Comparison of ENCODE assay signal across 22 cellular contexts in genomic region chr3:54235998-54236397, GRCh38.
"Had no signal": no experiment of that assay in that cellular context is flagged by ENCODE, and none has a peak within 500 bp of the region (broad histone marks: within the 10 kb centered on the region; RNA-seq: fewer than 3 reads in every experiment).

No MANE protein-coding gene starts in this region.

- DNase-seq: activated CD4-positive, alpha-beta memory T cell treated with anti-CD3 and anti-CD28 coated beads for 36 hours; activated CD4-positive, alpha-beta T cell treated with anti-CD3 and anti-CD28 coated beads, Interleukin-2, amount 10 ng/mL, durations not matched to agents 7 days and 5 days; activated CD4-positive, CD25-positive, alpha-beta regulatory T cell; activated CD8-positive, alpha-beta memory T cell treated with anti-CD3 and anti-CD28 coated beads for 24 hours; activated effector memory CD4-positive, alpha-beta T cell treated with anti-CD3 and anti-CD28 coated beads, Interleukin-2, amount 50 U/mL, for 16 hours; activated naive CD4-positive, alpha-beta T cell treated with Interleukin-2 at 50 U/mL for 16 hours; activated naive CD8-positive, alpha-beta T cell treated with anti-CD3 and anti-CD28 coated beads, Interleukin-2, amount 50 U/mL, for 24 hours; activated T-cell treated with anti-CD3 and anti-CD28 coated beads, Interleukin-2, amount 50 U/mL, for 4 hours; amniotic stem cell; MV-4-11; NCI-H1436; NCI-H1930; NCI-H2107; NCI-H2227 treated with DMSO at 0.1 percent for 48 hours; NCI-H446 treated with DMSO at 0.1 percent for 48 hours; NCI-H774; NK-92 treated with Interleukin-12 subunit alpha and Interleukin-12 subunit beta, amount 100 ng/mL, for 24 hours; OCI-M1; Right ventricle myocardium superior; RPMI8226 had no signal

- H3K27me3 ChIP-seq: MG63, SJSA1 had no signal

- H3K9me3 ChIP-seq: MG63, SJSA1 had no signal

- H3K4me3 ChIP-seq: MG63, SJSA1 had no signal

- H3K4me1 ChIP-seq: SJSA1 had no signal

- H3K36me3 ChIP-seq: MG63, SJSA1 had no signal

- H3K27ac ChIP-seq: SJSA1 had no signal
